In genomic region chr7:142104550-142105527, GRCh38 we compare ENCODE assay signal across 13 cellular contexts. TPM values are rescaled to one million over a fixed set of nuclear protein-coding genes. Genes with fewer than 3 reads are reported as not detected.
DNase-seq lines count a peak whose midpoint lies in the region; ATAC-seq and TF ChIP-seq lines count a peak whose summit lies in the region.
"Had no signal": no experiment of that assay in that cellular context is flagged by ENCODE, and none has a peak within 500 bp of the region (broad histone marks: within the 10 kb centered on the region; RNA-seq: fewer than 3 reads in every experiment).

No MANE protein-coding gene starts in this region.

- H3K9me3 ChIP-seq in colonic mucosa (no peaks in the 10 kb centered on the region), muscle layer of duodenum (ENCODE audit: control insufficient read depth in 1 of 2, low read length in 2 of 2) (no peaks in the 10 kb centered on the region)
- H3K9me3 ChIP-seq: SJSA1, tibial artery had no signal

- H3K27ac Mint-ChIP-seq in Calu3 (ENCODE audit: unreplicated experiment), result peak overlapping the region; percentile 86

- H3K36me3 Mint-ChIP-seq in Calu3 (ENCODE audit: insufficient read depth, unreplicated experiment), result peaks cover 26% of the 10 kb centered on the region

- H3K9me3 Mint-ChIP-seq in Calu3 (ENCODE audit: low read depth, unreplicated experiment), result no peaks in the 10 kb centered on the region

- peaks cover 69% of the 10 kb centered on the region for H3K4me1 Mint-ChIP-seq in Calu3 (ENCODE audit: low read depth, unreplicated experiment)

- H3K4me1 ChIP-seq in colonic mucosa (no peaks in the 10 kb centered on the region), muscle layer of duodenum (ENCODE audit: control insufficient read depth in 1 of 2, insufficient read depth in 2 of 2, low read length in 2 of 2) (no peaks in the 10 kb centered on the region)
- H3K4me1 ChIP-seq: SJSA1, tibial artery had no signal

- CTCF ChIA-PET in Calu3 (lab: Charles Lee), result interaction anchor here (0.6 to 1.4 kb wide), 2 partner anchors 34 to 129 kb away, joined by 3 to 5 read pairs; no protein-coding TSS in a partner anchor

- no peaks in the 10 kb centered on the region for H3K36me3 ChIP-seq in colonic mucosa
- H3K36me3 ChIP-seq in muscle layer of duodenum (ENCODE audit: control insufficient read depth in 1 of 2, insufficient read depth in 2 of 2, low read length in 2 of 2), result no peaks in the 10 kb centered on the region
- H3K36me3 ChIP-seq: SJSA1, tibial artery had no signal

- no TSS peak for BruUV-seq in Calu3 (replicated peaks; lab: Mats Ljungman, UMichigan)

- no peaks in the 10 kb centered on the region for H3K27me3 Mint-ChIP-seq in Calu3 (ENCODE audit: unreplicated experiment)

- DNase-seq in Calu3 (peak; percentile 50), NCI-H69 (lab: John Stamatoyannopoulos, UW) (peak; percentile 29), colonic mucosa (peak; percentile 71), cerebellar nuclear complex (lab: John Stamatoyannopoulos, UW) (no peak), iPS-NIHi7 (ENCODE audit: extremely low spot score) (no peak), posterior vena cava (ENCODE audit: low spot score) (no peak)
- DNase-seq: activated CD8-positive, alpha-beta memory T cell treated with anti-CD3 and anti-CD28 coated beads for 24 hours; NCI-H1436 had no signal

- H3K27me3 ChIP-seq in colonic mucosa (no peaks in the 10 kb centered on the region), muscle layer of duodenum (ENCODE audit: low read depth, low read length) (no peaks in the 10 kb centered on the region)
- H3K27me3 ChIP-seq: SJSA1, tibial artery had no signal

- H3K27ac ChIP-seq in colonic mucosa (peak overlapping the region; percentile 76), muscle layer of duodenum (ENCODE audit: low read length) (peak overlapping the region; percentile 19)
- H3K27ac ChIP-seq: SJSA1, tibial artery had no signal

- peak overlapping the region; percentile 57 for H3K4me3 Mint-ChIP-seq in Calu3 (ENCODE audit: low read depth, unreplicated experiment)

- intact Hi-C loops in Calu3 (cut with micrococcal nuclease; ENCODE audit: unreplicated experiment), result loop anchor here (2.0 to 5.0 kb wide), 2 partner anchors 30 to 73 kb away; no protein-coding TSS in a partner anchor
- intact Hi-C loops in colonic mucosa (cut with DNase I), result no loop called here
- intact Hi-C loops in posterior vena cava (cut with DNase I), result no loop called here

- H3K9ac ChIP-seq in colonic mucosa (ENCODE audit: low read depth in 2 of 2, low read length in 2 of 2), result peak overlapping the region in 1 of 2 donors; percentile 74

- no peak overlapping the region for H3K4me3 ChIP-seq in colonic mucosa
- H3K4me3 ChIP-seq in muscle layer of duodenum (ENCODE audit: low read depth in 1 of 2, low read length in 2 of 2), result peak overlapping the region in 1 of 2 donors; percentile 2
- H3K4me3 ChIP-seq: SJSA1, tibial artery had no signal

- no peak for TF ChIP-seq CTCF in Calu3 (IDR thresholded peaks at IDR 0.05; ENCODE audit: unreplicated experiment)
- no peak for TF ChIP-seq CTCF in colonic mucosa (IDR thresholded peaks at IDR 0.05)

- ATAC-seq in activated CD4-positive, CD25-positive, alpha-beta regulatory T cell treated with anti-CD3 and anti-CD28 coated beads, Interleukin-2, amount 50 U/mL, for 24 hours, result no peak

RNA-seq across cellular contexts. Expression of gene MGAM2, which starts 6.7 kb away (rescaled TPM):
- 69.5 and 124 TPM in 2 replicates for total RNA-seq in Calu3 (2022)
- 10 to 100 TPM in 1 of 2 donors, 1 to 10 TPM in 1; 7.5 to 26.4 TPM for total RNA-seq in colonic mucosa
- under 1 TPM; 0.24 to 0.51 TPM for total RNA-seq in posterior vena cava
- total RNA-seq: H1, SJSA1 had no signal

Comparison
In these comparisons a context has a peak if more than half of its experiments do, and no peak if none do; other contexts are left out.
1. DNase-seq: peak in Calu3 (single experiment), NCI-H69 (single experiment) and colonic mucosa (single experiment); none in cerebellar nuclear complex (0 of 2), iPS-NIHi7 (single experiment) and posterior vena cava (single experiment).
2. RNA of gene MGAM2, which starts 6.7 kb away (total RNA-seq): 69.5 to 124 TPM in Calu3 and 7.5 to 26.4 TPM in colonic mucosa; 0.24 to 0.51 TPM in posterior vena cava; every median in the first group is over 4 times any median in the second.